In genomic region chr4:101807351-101807750, GRCh38 we compare ENCODE assay signal across 10 cellular contexts. TPM values are rescaled to one million over a fixed set of nuclear protein-coding genes. Genes with fewer than 3 reads are reported as not detected.
DNase-seq lines count a peak whose midpoint lies in the region; ATAC-seq and TF ChIP-seq lines count a peak whose summit lies in the region.
"Had no signal": no experiment of that assay in that cellular context is flagged by ENCODE, and none has a peak within 500 bp of the region (broad histone marks: within the 10 kb centered on the region; RNA-seq: fewer than 3 reads in every experiment).

No MANE protein-coding gene starts in this region.

- H3K4me1 ChIP-seq in DND-41 (ENCODE audit: insufficient read depth, low read length): peaks cover 4% of the 10 kb centered on the region
- no peaks in the 10 kb centered on the region for H3K4me1 ChIP-seq in breast epithelium
- H3K4me1 ChIP-seq: parathyroid adenoma had no signal

- H3K9me3 Mint-ChIP-seq in activated B cell treated with CpG ODN at 0.5 μM for 24 hours: peaks cover 7% of the 10 kb centered on the region
- no peaks in the 10 kb centered on the region for H3K9me3 Mint-ChIP-seq in CD14-positive monocyte

- intact Hi-C loops in activated B cell treated with CpG ODN at 0.5 μM for 24 hours (cut with micrococcal nuclease) (loop anchor here (1.0 to 5.0 kb wide), 6 partner anchors 17 to 1020 kb away; partner anchors contain the start of genes BANK1, PPP3CA and UBE2D3), CD14-positive monocyte (cut with micrococcal nuclease) (no loop called here), breast epithelium (cut with DNase I; ENCODE audit: low total_unique reads) (no loop called here)

- H3K9me3 ChIP-seq in DND-41 (ENCODE audit: insufficient read depth, low read length, severe bottlenecking) (no peaks in the 10 kb centered on the region), breast epithelium (no peaks in the 10 kb centered on the region)

- peaks cover 80% of the 10 kb centered on the region for H3K4me1 Mint-ChIP-seq in activated B cell treated with CpG ODN at 0.5 μM for 24 hours
- H3K4me1 Mint-ChIP-seq in CD14-positive monocyte: no peaks in the 10 kb centered on the region

- POLR2A ChIA-PET in activated B cell treated with CpG ODN at 0.5 μM for 24 hours (lab: Charles Lee): interaction anchor here (0.7 to 6.1 kb wide), 26 partner anchors 8 to 460 kb away, joined by 3 to 188 read pairs (median 6); partner anchors contain the start of genes BANK1 and PPP3CA

- no peaks in the 10 kb centered on the region for H3K79me2 ChIP-seq in DND-41 (ENCODE audit: insufficient read depth, low read length)
- H3K79me2 ChIP-seq: parathyroid adenoma had no signal

- no peaks in the 10 kb centered on the region for H3K27me3 ChIP-seq in DND-41 (ENCODE audit: insufficient read depth, low read length, poor library complexity)
- H3K27me3 ChIP-seq in breast epithelium: no peaks in the 10 kb centered on the region

- H3K4me2 ChIP-seq in DND-41 (ENCODE audit: insufficient read depth, low read length): no peak overlapping the region

- CTCF ChIA-PET in activated B cell treated with CpG ODN at 0.5 μM for 24 hours (lab: Charles Lee): interaction anchor here (1.1 to 1.7 kb wide), 6 partner anchors 9 to 638 kb away, joined by 3 to 9 read pairs (median 5); no protein-coding TSS in a partner anchor

- TF ChIP-seq POLR2A in breast epithelium (IDR thresholded peaks at IDR 0.05): no peak

- no peaks in the 10 kb centered on the region for H4K20me1 ChIP-seq in DND-41 (ENCODE audit: insufficient read depth, low read length)

- ATAC-seq in DND-41 (ENCODE audit: insufficient read depth, low read depth) (no peak), GM21367 (IDR thresholded peaks at IDR 0.05; ENCODE audit: unreplicated experiment) (peak; percentile 18), HG03060 (IDR thresholded peaks at IDR 0.05; ENCODE audit: low read depth, unreplicated experiment) (peak; percentile 10), activated B cell treated with CpG ODN at 0.5 μM for 24 hours (ENCODE audit: low read depth) (peak; percentile 37)

- H3K27me3 Mint-ChIP-seq in activated B cell treated with CpG ODN at 0.5 μM for 24 hours (no peaks in the 10 kb centered on the region), CD14-positive monocyte (ENCODE audit: low read depth in 3 of 3) (no peaks in the 10 kb centered on the region)

- H3K4me3 ChIP-seq in DND-41 (ENCODE audit: low read depth in 1 of 2, low read length in 2 of 2): no peak overlapping the region
- no peak overlapping the region for H3K4me3 ChIP-seq in breast epithelium

- peak overlapping the region; percentile 23; the same call in 1 of the 2 replicates for H3K27ac ChIP-seq in DND-41 (ENCODE audit: low read length)
- no peak overlapping the region for H3K27ac ChIP-seq in breast epithelium
- H3K27ac ChIP-seq: parathyroid adenoma had no signal

- peaks cover 48% of the 10 kb centered on the region for H3K36me3 Mint-ChIP-seq in activated B cell treated with CpG ODN at 0.5 μM for 24 hours (ENCODE audit: low read depth)
- H3K36me3 Mint-ChIP-seq in CD14-positive monocyte: peaks cover 0 to 2% of the 10 kb centered on the region in 2 donors

- H2AFZ ChIP-seq in DND-41 (ENCODE audit: low read depth, low read length): no peak overlapping the region
- H2AFZ ChIP-seq: parathyroid adenoma had no signal

- H3K4me3 Mint-ChIP-seq in activated B cell treated with CpG ODN at 0.5 μM for 24 hours (peak overlapping the region; percentile 73), CD14-positive monocyte (no peak overlapping the region)

- no peak overlapping the region for H3K9ac ChIP-seq in DND-41 (ENCODE audit: low read depth, low read length)
- H3K9ac ChIP-seq: parathyroid adenoma had no signal

- TF ChIP-seq CTCF in DND-41 (IDR thresholded peaks at IDR 0.05; ENCODE audit: borderline replicate concordance, extremely low read depth, low read length, poor library complexity, severe bottlenecking) (no peak), activated B cell treated with CpG ODN at 0.5 μM for 24 hours (IDR thresholded peaks at IDR 0.05) (no peak), CD14-positive monocyte (IDR thresholded peaks at IDR 0.05) (no peak), breast epithelium (IDR thresholded peaks at IDR 0.05) (no peak)

- DNase-seq in DND-41 (no peak), activated B cell treated with CpG ODN at 0.5 μM for 24 hours (no peak), CD14-positive monocyte (ENCODE audit: low spot score) (no peak), hypothalamus (lab: John Stamatoyannopoulos, UW) (no peak), breast epithelium (ENCODE audit: low spot score in 2 of 2) (no peak)
- DNase-seq in stimulated activated CD4-positive, alpha-beta T cell treated with anti-CD3 and anti-CD28 coated beads, Interleukin-2, amount 100 ng/mL, for 48 hours: no peak
- DNase-seq: activated naive CD4-positive, alpha-beta T cell treated with Interleukin-2 at 50 U/mL for 16 hours had no signal

- H3K36me3 ChIP-seq in DND-41 (ENCODE audit: insufficient read depth, low read length) (no peaks in the 10 kb centered on the region), breast epithelium (no peaks in the 10 kb centered on the region)

- H3K27ac Mint-ChIP-seq in activated B cell treated with CpG ODN at 0.5 μM for 24 hours (peak overlapping the region; percentile 95), CD14-positive monocyte (no peak overlapping the region)

RNA-seq across cellular contexts. Expression of gene BANK1, which starts 16.8 kb away (rescaled TPM):
- 307 and 336 TPM in 2 replicates for total RNA-seq in activated B cell treated with CpG ODN at 0.5 μM for 24 hours
- polyA plus RNA-seq in CD14-positive monocyte: 1 to 10 TPM; 2.6 to 5.2 TPM
- total RNA-seq in breast epithelium: 10 to 100 TPM in 1 of 3 donors, 1 to 10 TPM in 1, under 1 TPM in 1; 0.98 to 13.3 (median 2.0) TPM

Comparison
In these comparisons a context has a peak if more than half of its experiments do, and no peak if none do; other contexts are left out.
1. RNA of gene BANK1, which starts 16.8 kb away (total RNA-seq): 307 to 336 TPM in activated B cell treated with CpG ODN at 0.5 μM for 24 hours; 0.98 to 13.3 TPM in breast epithelium; every median in the first group is over 10 times any median in the second.